ENCODE assay signal across 19 cellular contexts in genomic region chr3:179528786-179529185, GRCh38. TPM values are rescaled to one million over a fixed set of nuclear protein-coding genes. Genes with fewer than 3 reads are reported as not detected.
A peak's percentile ranks its signal among the peaks of the same experiment; 100 is the strongest.
DNase-seq lines count a peak whose midpoint lies in the region; ATAC-seq, FAIRE-seq and TF ChIP-seq lines count a peak whose summit lies in the region.
"Had no signal": no experiment of that assay in that cellular context is flagged by ENCODE, and none has a peak within 500 bp of the region (broad histone marks: within the 10 kb centered on the region; RNA-seq: fewer than 3 reads in every experiment).

No MANE protein-coding gene starts in this region.

- no peaks in the 10 kb centered on the region for H3K36me3 Mint-ChIP-seq in astrocyte (ENCODE audit: low read depth, unreplicated experiment)
- H3K36me3 Mint-ChIP-seq in HFFc6 (ENCODE audit: low read depth): no peaks in the 10 kb centered on the region

- H3K4me2 ChIP-seq in astrocyte (ENCODE audit: low read length) (no peak overlapping the region), smooth muscle cell (no peak overlapping the region)
- H3K4me2 ChIP-seq: KMS-11 had no signal

- H2AFZ ChIP-seq in astrocyte (ENCODE audit: low read depth, low read length): no peak overlapping the region
- H2AFZ ChIP-seq in smooth muscle cell (ENCODE audit: low read depth): no peak overlapping the region

- peak; percentile 93 for ATAC-seq in foreskin keratinocyte
- ATAC-seq: gastrocnemius medialis, left lung, sciatic nerve had no signal

- H3K27ac Mint-ChIP-seq in astrocyte (ENCODE audit: unreplicated experiment) (no peak overlapping the region), HFFc6 (no peak overlapping the region)
- H3K27ac Mint-ChIP-seq: H9; stimulated activated naive CD8-positive, alpha-beta T cell treated with anti-CD3 and anti-CD28 coated beads, Interleukin-15, Interleukin-2, amounts not matched to agents 100 ng/mL and 50 ng/mL, for 24 hours had no signal

- no peak for TF ChIP-seq CTCF in astrocyte (IDR thresholded peaks at IDR 0.05; ENCODE audit: insufficient read depth, low read depth, low read length)
- no peak for TF ChIP-seq CTCF in foreskin keratinocyte (conservative IDR thresholded peaks at IDR 0.05)
- TF ChIP-seq CTCF in smooth muscle cell (IDR thresholded peaks at IDR 0.05; ENCODE audit: borderline replicate concordance, insufficient read depth, poor library complexity, severe bottlenecking): no peak
- TF ChIP-seq CTCF in HFFc6 (IDR thresholded peaks at IDR 0.05): no peak
- no peak for TF ChIP-seq CTCF in GM10266 (IDR thresholded peaks at IDR 0.05; ENCODE audit: control insufficient read depth, insufficient read depth, low read depth, missing control alignments)

- H3K9ac ChIP-seq in astrocyte (ENCODE audit: low read length) (no peak overlapping the region), smooth muscle cell (ENCODE audit: low read depth) (no peak overlapping the region)
- H3K9ac ChIP-seq: KMS-11 had no signal

- no peaks in the 10 kb centered on the region for H3K36me3 ChIP-seq in astrocyte (ENCODE audit: insufficient read depth, low read length)
- no peaks in the 10 kb centered on the region for H3K36me3 ChIP-seq in smooth muscle cell (ENCODE audit: low read depth)
- H3K36me3 ChIP-seq: gastrocnemius medialis, left lung had no signal

- no peaks in the 10 kb centered on the region for H3K79me2 ChIP-seq in astrocyte (ENCODE audit: insufficient read depth, low read length)
- H3K79me2 ChIP-seq in smooth muscle cell (ENCODE audit: low read depth): no peaks in the 10 kb centered on the region

- H3K27ac ChIP-seq in astrocyte (ENCODE audit: low read depth, low read length) (no peak overlapping the region), foreskin keratinocyte (no peak overlapping the region), smooth muscle cell (ENCODE audit: low read depth) (no peak overlapping the region)
- H3K27ac ChIP-seq: C4-2B, gastrocnemius medialis, KMS-11 had no signal

- H3K4me3 Mint-ChIP-seq in astrocyte (ENCODE audit: unreplicated experiment) (no peak overlapping the region), HFFc6 (no peak overlapping the region)
- H3K4me3 Mint-ChIP-seq: H9; stimulated activated naive CD8-positive, alpha-beta T cell treated with anti-CD3 and anti-CD28 coated beads, Interleukin-15, Interleukin-2, amounts not matched to agents 100 ng/mL and 50 ng/mL, for 24 hours had no signal

- H3K4me3 ChIP-seq in astrocyte (ENCODE audit: insufficient read depth, low read depth, low read length): no peak overlapping the region
- H3K4me3 ChIP-seq in smooth muscle cell: no peak overlapping the region
- H3K4me3 ChIP-seq: gastrocnemius medialis, left lung had no signal

- H3K4me1 Mint-ChIP-seq in astrocyte (ENCODE audit: low read depth, unreplicated experiment): peaks cover 10% of the 10 kb centered on the region
- H3K4me1 Mint-ChIP-seq in HFFc6 (ENCODE audit: low read depth): peaks cover 22% of the 10 kb centered on the region

- H3K27me3 Mint-ChIP-seq in astrocyte (ENCODE audit: low read depth, unreplicated experiment): no peaks in the 10 kb centered on the region
- peaks cover 6% of the 10 kb centered on the region for H3K27me3 Mint-ChIP-seq in HFFc6 (ENCODE audit: insufficient read depth)

- H4K20me1 ChIP-seq in astrocyte (ENCODE audit: insufficient read depth, low read length): no peaks in the 10 kb centered on the region
- H4K20me1 ChIP-seq in smooth muscle cell (ENCODE audit: low read depth): no peaks in the 10 kb centered on the region

- H3K9me3 Mint-ChIP-seq in astrocyte (ENCODE audit: unreplicated experiment): peaks cover 3% of the 10 kb centered on the region
- H3K9me3 Mint-ChIP-seq in HFFc6: no peaks in the 10 kb centered on the region
- H3K9me3 Mint-ChIP-seq: stimulated activated naive CD8-positive, alpha-beta T cell treated with anti-CD3 and anti-CD28 coated beads, Interleukin-15, Interleukin-2, amounts not matched to agents 100 ng/mL and 50 ng/mL, for 24 hours had no signal

- 63% methylated on average over 4 of the region's 4 CpGs for WGBS in smooth muscle cell (ENCODE audit: low lambda C conversion rate)

- no peaks in the 10 kb centered on the region for H3F3A ChIP-seq in smooth muscle cell (ENCODE audit: low read depth)

- peaks cover 6% of the 10 kb centered on the region for H3K4me1 ChIP-seq in astrocyte (ENCODE audit: insufficient read depth, low read length)
- no peaks in the 10 kb centered on the region for H3K4me1 ChIP-seq in foreskin keratinocyte
- H3K4me1 ChIP-seq in smooth muscle cell (ENCODE audit: low read depth): peaks cover 20% of the 10 kb centered on the region

- peak; percentile 25 for DNase-seq in A172 (ENCODE audit: low spot score)
- DNase-seq in M059J (ENCODE audit: low read depth): peak; percentile 69
- DNase-seq in astrocyte (ENCODE audit: low read depth): peak; percentile 47
- DNase-seq in foreskin keratinocyte: peak; percentile 49 to 69
- no peak for DNase-seq in smooth muscle cell (lab: John Stamatoyannopoulos, UW; ENCODE audit: unreplicated experiment)
- no peak for DNase-seq in HFFc6
- no peak for DNase-seq in GM10266 (ENCODE audit: extremely low spot score)
- DNase-seq in T-helper 1 cell: no peak
- DNase-seq: activated naive CD4-positive, alpha-beta T cell; gastrocnemius medialis; H9; left lung; NCI-H1092; nucleus accumbens; trophoblast cell had no signal

- no peaks in the 10 kb centered on the region for H3K27me3 ChIP-seq in astrocyte (ENCODE audit: insufficient read depth, low read length)
- peaks cover 7% of the 10 kb centered on the region for H3K27me3 ChIP-seq in foreskin keratinocyte
- no peaks in the 10 kb centered on the region for H3K27me3 ChIP-seq in smooth muscle cell (ENCODE audit: low read depth)
- H3K27me3 ChIP-seq: gastrocnemius medialis, left lung had no signal

- FAIRE-seq in astrocyte (lab: Jason Lieb, UNC): no peak

- no peaks in the 10 kb centered on the region for H3K9me3 ChIP-seq in astrocyte (ENCODE audit: insufficient read depth, low read depth, low read length)
- no peaks in the 10 kb centered on the region for H3K9me3 ChIP-seq in smooth muscle cell (replicated peaks; ENCODE audit: low read depth)
- H3K9me3 ChIP-seq: gastrocnemius medialis, left lung had no signal

RNA-seq across cellular contexts. Expression of gene ACTL6A, which starts 33.9 kb away (rescaled TPM):
- total RNA-seq in A172 (2014; rRNA removed; shearing (Covaris generic)): 293 and 321 TPM in 2 replicates
- 200 and 265 TPM in 2 replicates for total RNA-seq in M059J (2014; rRNA removed; shearing (Covaris generic))
- total RNA-seq in astrocyte (43.2 and 47.0 TPM in 2 replicates), foreskin keratinocyte (80.6 and 84.4 TPM in 2 replicates), smooth muscle cell (62.1 and 66.5 TPM in 2 replicates)
- polyA plus RNA-seq in foreskin keratinocyte (62.2 and 72.5 TPM in 2 replicates), smooth muscle cell (75.0 and 76.6 TPM in 2 replicates)
- total RNA-seq in HFFc6 (2021; fragmentation: NEBNext Ultra II Directional; extraction: Animal tissue kit (Norgen Biotek cat#: 25700)): 10 to 100 TPM; 39.6 to 64.6 (median 59.4) TPM

Comparison
In these comparisons a context has a peak if more than half of its experiments do, and no peak if none do; other contexts are left out.
1. DNase-seq: peak in A172 (single experiment), M059J (single experiment), astrocyte (single experiment) and foreskin keratinocyte (2 of 2); none in smooth muscle cell (single experiment), HFFc6 (single experiment), GM10266 (single experiment) and T-helper 1 cell (0 of 5).